In the genomic region with DNA sequence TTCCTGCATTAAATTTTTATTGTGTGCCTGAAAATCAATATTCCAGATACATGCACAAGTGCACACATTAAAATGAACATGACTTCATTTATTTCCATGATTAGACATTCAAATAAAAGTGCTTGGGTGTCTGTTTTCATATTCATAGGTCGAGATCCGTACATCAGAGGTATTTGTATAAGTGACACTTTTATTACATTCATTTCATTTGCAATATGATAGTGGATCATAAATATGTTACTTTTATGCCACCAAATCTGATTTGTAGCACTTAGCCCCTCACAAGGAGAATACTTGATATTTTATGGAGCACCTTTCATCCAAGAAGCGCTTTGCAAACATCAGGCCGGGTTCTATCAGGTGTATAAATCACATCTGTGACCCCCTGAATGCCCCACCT, we compare ENCODE assay signal across 25 cellular contexts.
"Had no signal": no experiment of that assay in that cellular context is flagged by ENCODE, and none has a peak within 500 bp of the region (broad histone marks: within the 10 kb centered on the region; RNA-seq: fewer than 3 reads in every experiment).

No MANE protein-coding gene starts in this region.

- H3K36me3 ChIP-seq: neural progenitor cell, ovary, right lobe of liver, sigmoid colon, stomach, thoracic aorta, thyroid gland, tibial nerve, upper lobe of left lung, vagina had no signal

- H3K9me3 ChIP-seq: ovary, psoas muscle, right lobe of liver, sigmoid colon, stomach, thoracic aorta, thyroid gland, tibial nerve, upper lobe of left lung, vagina had no signal

- ATAC-seq: psoas muscle; right cardiac atrium; right lobe of liver; stimulated activated effector memory CD8-positive, alpha-beta T cell treated with anti-CD3 and anti-CD28 coated beads, Interleukin-12 subunit alpha, Interleukin-12 subunit beta, amount 100 ng/mL, for 72 hours; stimulated activated naive B cell treated with anti-CD40 and anti-IgM and Interleukin-4, amounts not matched to agents 10 μg/mL and 1 μg/mL and 100 μg/mL, for 72 hours had no signal

- H3K27ac ChIP-seq: neural progenitor cell, ovary, parathyroid adenoma, psoas muscle, right lobe of liver, sigmoid colon, stomach, thoracic aorta, thyroid gland, tibial nerve, upper lobe of left lung, vagina had no signal

- H3K4me1 ChIP-seq: neural progenitor cell, parathyroid adenoma, right lobe of liver, sigmoid colon, stomach, upper lobe of left lung had no signal

- DNase-seq: natural killer cell; occipital lobe; ovary; posterior cingulate gyrus; psoas muscle; right cardiac atrium; right lobe of liver; sigmoid colon; small intestine; stimulated activated CD4-positive, alpha-beta T cell treated with anti-CD3 and anti-CD28 coated beads, Interleukin-15, amount 100 ng/mL, for 24 hours; stimulated activated CD4-positive, alpha-beta T cell treated with anti-CD3 and anti-CD28 coated beads, Interleukin-2, amount 100 ng/mL, for 24 hours; stimulated activated CD4-positive, alpha-beta T cell treated with anti-CD3 and anti-CD28 coated beads, Interleukin-2, amount 100 ng/mL, for 48 hours; stimulated activated CD4-positive, alpha-beta T cell treated with anti-CD3 and anti-CD28 coated beads, Interleukin-4, amount 100 ng/mL, for 24 hours; stimulated activated naive B cell treated with anti-CD40 and anti-IgM and Interleukin-4, amounts not matched to agents 10 μg/mL and 1 μg/mL and 100 μg/mL, for 72 hours; stimulated activated naive CD4-positive, alpha-beta T cell treated with Interleukin-2 at 50 U/mL for 16 hours; stomach; thyroid gland; trophoblast cell; upper lobe of left lung had no signal

- H3K4me3 ChIP-seq: neural progenitor cell, ovary, psoas muscle, right lobe of liver, sigmoid colon, stomach, thoracic aorta, thyroid gland, tibial nerve, upper lobe of left lung, vagina had no signal
